Comparison of ENCODE assay signal across 8 cellular contexts in genomic region chr19:2636897-2637683, GRCh38.
A peak's percentile ranks its signal among the peaks of the same experiment; 100 is the strongest.
DNase-seq lines count a peak whose midpoint lies in the region; ATAC-seq and TF ChIP-seq lines count a peak whose summit lies in the region.

No MANE protein-coding gene starts in this region.

- H3K27ac ChIP-seq in OCI-LY7 (ENCODE audit: low read depth, low read length, poor library complexity, severe bottlenecking) (peak overlapping the region; percentile 3), neuronal stem cell (replicated peaks; ENCODE audit: low read length) (no peak overlapping the region), temporal lobe (ENCODE audit: low read depth, low read length) (peak overlapping the region; percentile 68)

- no peaks in the 10 kb centered on the region for H3K4me1 Mint-ChIP-seq in activated T-helper 17 cell treated with anti-CD3 and anti-CD28 coated beads, Interleukin-2, amount 50 U/mL, for 72 hours

- no peak overlapping the region for H3K4me3 Mint-ChIP-seq in activated T-helper 17 cell treated with anti-CD3 and anti-CD28 coated beads, Interleukin-2, amount 50 U/mL, for 72 hours

- H3K27me3 ChIP-seq in neuronal stem cell (ENCODE audit: control insufficient read depth in 3 of 3, insufficient read depth in 3 of 3, low read depth in 1 of 3, low read length in 3 of 3): peaks cover 0 to 10% (median 0%) of the 10 kb centered on the region in 3 experiments

- intact Hi-C loops in OCI-LY7 (cut with micrococcal nuclease; ENCODE audit: unreplicated experiment): loop anchor here (1.0 kb wide), 2 partner anchors 25 to 163 kb away; no protein-coding TSS in a partner anchor

- H4K91ac ChIP-seq in neuronal stem cell (ENCODE audit: low read depth, low read length, poor library complexity): no peak overlapping the region

- H3K4me3 ChIP-seq in OCI-LY7 (ENCODE audit: low read depth, low read length, poor library complexity, severe bottlenecking) (no peak overlapping the region), fibroblast of the aortic adventitia (ENCODE audit: low read depth, low read length) (no peak overlapping the region), neuronal stem cell (ENCODE audit: low read length in 2 of 2) (peak overlapping the region in 1 of 2 donors; percentile 19)

- no peak overlapping the region for H2BK120ac ChIP-seq in neuronal stem cell (ENCODE audit: low read depth, low read length)

- H3K36me3 ChIP-seq in OCI-LY7 (ENCODE audit: insufficient read depth, low read length): no peaks in the 10 kb centered on the region
- H3K36me3 ChIP-seq in neuronal stem cell (replicated peaks in 1 of 2; ENCODE audit: control insufficient read depth in 2 of 2, insufficient read depth in 2 of 2, low read length in 2 of 2): no peaks in the 10 kb centered on the region

- H3K9me3 ChIP-seq in OCI-LY7 (ENCODE audit: low read length) (no peaks in the 10 kb centered on the region), neuronal stem cell (replicated peaks in 1 of 2; ENCODE audit: control insufficient read depth in 2 of 2, insufficient read depth in 1 of 2, low read depth in 1 of 2, low read length in 2 of 2) (no peaks in the 10 kb centered on the region)

- H3K4me2 ChIP-seq in OCI-LY7 (ENCODE audit: low read length) (peak overlapping the region; percentile 41), neuronal stem cell (ENCODE audit: insufficient read depth, low read length, poor library complexity, severe bottlenecking) (peak overlapping the region; percentile 75)

- H3K79me2 ChIP-seq in OCI-LY7 (ENCODE audit: insufficient read depth, low read depth, low read length): no peaks in the 10 kb centered on the region

- no peaks in the 10 kb centered on the region for H3K27me3 Mint-ChIP-seq in activated T-helper 17 cell treated with anti-CD3 and anti-CD28 coated beads, Interleukin-2, amount 50 U/mL, for 72 hours

- no peak overlapping the region for H3K27ac Mint-ChIP-seq in activated T-helper 17 cell treated with anti-CD3 and anti-CD28 coated beads, Interleukin-2, amount 50 U/mL, for 72 hours

- H3K14ac ChIP-seq in neuronal stem cell (ENCODE audit: low read length): peak overlapping the region; percentile 5

- ATAC-seq in activated T-helper 17 cell treated with anti-CD3 and anti-CD28 coated beads, Interleukin-2, amount 50 U/mL, for 72 hours (replicated peaks): peak; percentile 71
- no peak for ATAC-seq in HG03520 (IDR thresholded peaks at IDR 0.05; ENCODE audit: unreplicated experiment)

- peak; percentile 44 for DNase-seq in DMS53 (lab: John Stamatoyannopoulos, UW)
- DNase-seq in DMS53 treated with DMSO at 0.1 percent for 48 hours (lab: John Stamatoyannopoulos, UW; ENCODE audit: unreplicated experiment): no peak
- DNase-seq in OCI-LY7 (ENCODE audit: low spot score): peak; percentile 68
- DNase-seq in fibroblast of the aortic adventitia (ENCODE audit: low read depth): peak; percentile 37
- DNase-seq in neuronal stem cell (ENCODE audit: low spot score): peak; percentile 54

- H3K9me2 ChIP-seq in OCI-LY7 (ENCODE audit: insufficient read depth, low read length): no peaks in the 10 kb centered on the region

- H2BK15ac ChIP-seq in neuronal stem cell (ENCODE audit: low read length): peak overlapping the region; percentile 54

- no peaks in the 10 kb centered on the region for H3K79me1 ChIP-seq in neuronal stem cell (ENCODE audit: low read depth, low read length)

- H3K36me3 Mint-ChIP-seq in activated T-helper 17 cell treated with anti-CD3 and anti-CD28 coated beads, Interleukin-2, amount 50 U/mL, for 72 hours (ENCODE audit: low read depth): no peaks in the 10 kb centered on the region

- WGBS in neuronal stem cell (ENCODE audit: extremely low coverage in 2 of 2, insufficient read length in 2 of 2, insufficient replicate concordance in 1 of 2), 2 donors: no CpG with 5 or more reads among the region's 37 CpGs

- H3K18ac ChIP-seq in neuronal stem cell (ENCODE audit: low read length): peak overlapping the region; percentile 84

- TF ChIP-seq CTCF in OCI-LY7 (conservative IDR thresholded peaks at IDR 0.05; ENCODE audit: low read length) (peak; percentile 88), fibroblast of the aortic adventitia (IDR thresholded peaks at IDR 0.05; ENCODE audit: insufficient read depth, low read length) (peak; percentile 92)

- BruUV-seq in OCI-LY7 (replicated peaks; lab: Mats Ljungman, UMichigan): no TSS peak

- POLR2A ChIA-PET in OCI-LY7 (lab: Charles Lee): interaction anchor here (0.6 kb wide), 1 partner anchor 161 kb away, joined by 3 read pairs; the partner anchor contains the start of gene GADD45B

- CTCF ChIA-PET in OCI-LY7 (lab: Charles Lee; ENCODE audit: unreplicated experiment): interaction anchor here (0.9 kb wide), 1 partner anchor 26 kb away, joined by 3 read pairs; no protein-coding TSS in a partner anchor

- H3K23ac ChIP-seq in neuronal stem cell (ENCODE audit: low read depth, low read length, poor library complexity): peak overlapping the region; percentile 44

- H2AK5ac ChIP-seq in neuronal stem cell (ENCODE audit: low read depth, low read length): peak overlapping the region; percentile 76

- H3K4ac ChIP-seq in neuronal stem cell (ENCODE audit: low read length): no peak overlapping the region

- no peak overlapping the region for H2AFZ ChIP-seq in OCI-LY7 (ENCODE audit: low read length)
- H2AFZ ChIP-seq in neuronal stem cell (ENCODE audit: low read length): peak overlapping the region; percentile 76

- H3K9me3 Mint-ChIP-seq in activated T-helper 17 cell treated with anti-CD3 and anti-CD28 coated beads, Interleukin-2, amount 50 U/mL, for 72 hours: no peaks in the 10 kb centered on the region

- peak overlapping the region; percentile 71 for H3K9ac ChIP-seq in neuronal stem cell (ENCODE audit: low read depth, low read length, poor library complexity)

- no peak overlapping the region for H2BK12ac ChIP-seq in neuronal stem cell (ENCODE audit: low read length)

- H4K20me1 ChIP-seq in OCI-LY7 (ENCODE audit: insufficient read depth, low read length): no peaks in the 10 kb centered on the region

- H2BK5ac ChIP-seq in neuronal stem cell (ENCODE audit: low read length): no peak overlapping the region

- H3K4me1 ChIP-seq in OCI-LY7 (ENCODE audit: insufficient read depth, low read length, poor library complexity, severe bottlenecking): peaks cover 41% of the 10 kb centered on the region
- peaks cover 0 to 4% of the 10 kb centered on the region in 2 donors for H3K4me1 ChIP-seq in neuronal stem cell (ENCODE audit: control insufficient read depth in 2 of 2, insufficient read depth in 1 of 2, low read depth in 1 of 2, low read length in 2 of 2)

- no peak overlapping the region for H4K8ac ChIP-seq in neuronal stem cell (ENCODE audit: low read depth, low read length)
